18 cellular contexts compared by ENCODE assay signal in the genomic region with DNA sequence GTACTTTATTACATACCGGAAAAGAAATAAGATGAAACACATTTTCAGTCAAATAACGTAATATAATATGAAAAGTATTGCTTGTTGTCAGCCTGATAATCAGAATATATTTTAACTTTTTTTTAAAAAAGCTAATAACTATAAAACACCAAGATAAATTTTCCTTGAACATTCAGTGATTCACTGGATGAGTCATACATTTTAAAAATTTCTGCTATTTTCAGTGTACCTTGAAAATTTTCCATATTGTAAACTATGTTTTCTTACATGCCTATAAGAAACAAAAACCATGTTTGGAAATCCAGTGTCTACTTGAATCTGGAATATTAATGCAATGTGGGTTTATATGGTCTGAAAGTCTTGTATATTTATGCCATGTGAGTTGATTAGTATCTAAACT. TPM values are rescaled to one million over a fixed set of nuclear protein-coding genes. Genes with fewer than 3 reads are reported as not detected.
DNase-seq lines count a peak whose midpoint lies in the region; ATAC-seq and TF ChIP-seq lines count a peak whose summit lies in the region.
"Had no signal": no experiment of that assay in that cellular context is flagged by ENCODE, and none has a peak within 500 bp of the region (broad histone marks: within the 10 kb centered on the region; RNA-seq: fewer than 3 reads in every experiment).

No MANE protein-coding gene starts in this region.

- no peaks in the 10 kb centered on the region for H3K9me2 ChIP-seq in HCT116 (ENCODE audit: insufficient read depth)

- no peak overlapping the region for H3K4me3 ChIP-seq in HCT116 (replicated peaks in 1 of 2; ENCODE audit: low read depth in 1 of 2, low read length in 2 of 2)
- no peak overlapping the region for H3K4me3 ChIP-seq in adipocyte (ENCODE audit: low read length)
- H3K4me3 ChIP-seq in fibroblast of mammary gland (ENCODE audit: control insufficient read depth, low read depth, low read length): no peak overlapping the region
- no peak overlapping the region for H3K4me3 ChIP-seq in aorta (ENCODE audit: low read length in 2 of 2)
- no peak overlapping the region for H3K4me3 ChIP-seq in smooth muscle cell

- H3K36me3 ChIP-seq in HCT116 (ENCODE audit: control insufficient read depth in 1 of 2, insufficient read depth in 2 of 2, low read length in 2 of 2): no peaks in the 10 kb centered on the region
- H3K36me3 ChIP-seq in adipocyte (ENCODE audit: control insufficient read depth, insufficient read depth, low read length, severe bottlenecking): no peaks in the 10 kb centered on the region
- H3K36me3 ChIP-seq in aorta (ENCODE audit: control insufficient read depth in 1 of 2, insufficient read depth in 2 of 2, low read length in 1 of 2): no peaks in the 10 kb centered on the region
- H3K36me3 ChIP-seq in smooth muscle cell (ENCODE audit: low read depth): no peaks in the 10 kb centered on the region

- H3K4me1 ChIP-seq in HCT116 (ENCODE audit: control insufficient read depth in 1 of 2, insufficient read depth in 2 of 2, low read length in 2 of 2) (no peaks in the 10 kb centered on the region), adipocyte (ENCODE audit: control insufficient read depth, insufficient read depth, low read length) (peaks cover 27% of the 10 kb centered on the region), aorta (ENCODE audit: control insufficient read depth in 1 of 2, insufficient read depth in 2 of 2, low read length in 2 of 2) (no peaks in the 10 kb centered on the region), smooth muscle cell (ENCODE audit: low read depth) (peaks cover 6% of the 10 kb centered on the region), foreskin keratinocyte (no peaks in the 10 kb centered on the region)

- POLR2A ChIA-PET in HCT116 (lab: Charles Lee): no interaction called here

- BruUV-seq in HCT116 (replicated peaks; lab: Mats Ljungman, UMichigan): no TSS peak

- no peak overlapping the region for H3K4me2 ChIP-seq in HCT116 (ENCODE audit: low read length)
- no peak overlapping the region for H3K4me2 ChIP-seq in smooth muscle cell

- H3K9ac ChIP-seq in HCT116 (ENCODE audit: low read length) (no peak overlapping the region), adipocyte (ENCODE audit: low read length) (no peak overlapping the region), smooth muscle cell (ENCODE audit: low read depth) (no peak overlapping the region)

- intact Hi-C loops in HCT116 (cut with micrococcal nuclease) (loop anchor here (5.0 to 10.0 kb wide), 2 partner anchors 746 to 1382 kb away; no protein-coding TSS in a partner anchor), aorta (cut with DNase I) (loop anchor here (2.0 to 10.0 kb wide), 3 partner anchors 250 to 748 kb away; no protein-coding TSS in a partner anchor)

- ATAC-seq in HCT116 (no peak), aorta (ENCODE audit: low FRiP score) (no peak), foreskin keratinocyte (no peak)

- CTCF ChIA-PET in HCT116 (lab: Charles Lee): interaction anchor here (2.0 kb wide), 1 partner anchor 10 kb away, joined by 5 read pairs; no protein-coding TSS in a partner anchor

- H4K20me1 ChIP-seq in HCT116 (ENCODE audit: insufficient read depth) (no peaks in the 10 kb centered on the region), smooth muscle cell (ENCODE audit: low read depth) (no peaks in the 10 kb centered on the region)

- no peak for TF ChIP-seq POLR2A in HCT116 (IDR thresholded peaks at IDR 0.05; ENCODE audit: borderline replicate concordance, extremely low read depth, insufficient read depth, insufficient read length)

- H3K9me3 ChIP-seq in HCT116 (ENCODE audit: control insufficient read depth in 1 of 2, insufficient read depth in 1 of 2, low read depth in 1 of 2, low read length in 2 of 2) (no peaks in the 10 kb centered on the region), adipocyte (ENCODE audit: control insufficient read depth, low read length) (no peaks in the 10 kb centered on the region), aorta (ENCODE audit: control insufficient read depth, low read length) (no peaks in the 10 kb centered on the region), smooth muscle cell (replicated peaks; ENCODE audit: low read depth) (no peaks in the 10 kb centered on the region)

- WGBS in aorta, 2 donors: 92 to 93% methylated on average over 2 of the region's 2 CpGs
- 94% methylated on average over 2 of the region's 2 CpGs for WGBS in smooth muscle cell (ENCODE audit: low lambda C conversion rate)

- TF ChIP-seq CTCF in HCT116 (IDR thresholded peaks at IDR 0.05 in 2 of 3, conservative IDR thresholded peaks at IDR 0.05 in 1 of 3; ENCODE audit: borderline replicate concordance in 1 of 3, insufficient read depth in 1 of 3, low read depth in 2 of 3, low read length in 2 of 3) (no peak), fibroblast of mammary gland (conservative IDR thresholded peaks at IDR 0.05; ENCODE audit: control insufficient read depth, insufficient read depth, low read depth, low read length) (no peak), smooth muscle cell (IDR thresholded peaks at IDR 0.05; ENCODE audit: borderline replicate concordance, insufficient read depth, poor library complexity, severe bottlenecking) (no peak), foreskin keratinocyte (conservative IDR thresholded peaks at IDR 0.05) (no peak)

- H3K27ac ChIP-seq in HCT116 (ENCODE audit: low read depth, low read length) (no peak overlapping the region), aorta (ENCODE audit: low read depth in 1 of 2, low read length in 2 of 2) (no peak overlapping the region), smooth muscle cell (ENCODE audit: low read depth) (no peak overlapping the region), foreskin keratinocyte (no peak overlapping the region)
- H3K27ac ChIP-seq: C4-2B had no signal

- H3K27me3 ChIP-seq in HCT116 (ENCODE audit: insufficient read depth, low read length): no peaks in the 10 kb centered on the region
- no peaks in the 10 kb centered on the region for H3K27me3 ChIP-seq in adipocyte (replicated peaks; ENCODE audit: control insufficient read depth, insufficient read depth, low read length)
- H3K27me3 ChIP-seq in aorta (ENCODE audit: control insufficient read depth in 1 of 2, insufficient read depth in 2 of 2, low read length in 1 of 2): no peaks in the 10 kb centered on the region
- no peaks in the 10 kb centered on the region for H3K27me3 ChIP-seq in smooth muscle cell (ENCODE audit: low read depth)
- no peaks in the 10 kb centered on the region for H3K27me3 ChIP-seq in foreskin keratinocyte

- H3F3A ChIP-seq in smooth muscle cell (ENCODE audit: low read depth): no peaks in the 10 kb centered on the region

- TF ChIP-seq RAD21 in HCT116 (IDR thresholded peaks at IDR 0.05; ENCODE audit: low read depth): no peak

- DNase-seq in HCT116 (ENCODE audit: low read depth, low spot score) (no peak), adipocyte (ENCODE audit: low read depth) (peak; percentile 44), fibroblast of mammary gland (ENCODE audit: low read depth) (peak; percentile 24), SKM-1 (lab: John Stamatoyannopoulos, UW; ENCODE audit: unreplicated experiment) (no peak), aorta (no peak), smooth muscle cell (lab: John Stamatoyannopoulos, UW; ENCODE audit: unreplicated experiment) (no peak), foreskin keratinocyte (no peak)
- DNase-seq: AML-193, DND-41, GDM1, Karpas-422, NCI-H1436 treated with DMSO at 0.1 percent for 48 hours, NCI-H2029, NCI-H345, NCI-H524 treated with DMSO at 0.1 percent for 48 hours, RPMI8226, SIG-M5 had no signal

- RAD21 ChIA-PET in HCT116 (lab: Charles Lee; ENCODE audit: low non-redundant PET in 1 of 2, low total read pairs in 2 of 2, uncharacterized antibody in 2 of 2, unreplicated experiment in 2 of 2): no interaction called here

- H3K79me2 ChIP-seq in HCT116 (ENCODE audit: insufficient read depth, low read length): no peaks in the 10 kb centered on the region
- no peaks in the 10 kb centered on the region for H3K79me2 ChIP-seq in smooth muscle cell (ENCODE audit: low read depth)

- H2AFZ ChIP-seq in HCT116 (ENCODE audit: low read depth, low read length, poor library complexity, severe bottlenecking) (peak overlapping the region; percentile 51), smooth muscle cell (ENCODE audit: low read depth) (no peak overlapping the region)

TF ChIP-seq in HCT116, 20 proteins besides CTCF, POLR2A, EP300 and RAD21:
- no peak for TF ChIP-seq EZH2phosphoT487 (IDR thresholded peaks at IDR 0.05; ENCODE audit: borderline replicate concordance)
- TF ChIP-seq FOSL1 (IDR thresholded peaks at IDR 0.05; ENCODE audit: low read depth): no peak
- no peak for TF ChIP-seq EZH2 (IDR thresholded peaks at IDR 0.05)
- no peak for TF ChIP-seq JUND (IDR thresholded peaks at IDR 0.05)
- TF ChIP-seq YY1 (IDR thresholded peaks at IDR 0.05; ENCODE audit: extremely low read depth, insufficient replicate concordance, low read depth, low read length): no peak
- no peak for TF ChIP-seq SIN3A (IDR thresholded peaks at IDR 0.05; ENCODE audit: low read depth)

RNA-seq across cellular contexts. Expression of a gene that starts 36.3 kb away (rescaled TPM):
- total RNA-seq in HCT116 (2021; ENCODE audit: unreplicated experiment): 11.5 TPM
- 8.5 and 12.9 TPM in 2 replicates for polyA plus RNA-seq in HCT116 (2012)
- 10 to 100 TPM; 29.1 to 58.7 TPM for total RNA-seq in aorta
- 10 to 100 TPM; 20.7 to 22.8 TPM for polyA plus RNA-seq in aorta
- total RNA-seq in smooth muscle cell: 18.8 and 33.4 TPM in 2 replicates
- 13.0 and 16.7 TPM in 2 replicates for polyA plus RNA-seq in smooth muscle cell
- total RNA-seq in foreskin keratinocyte: 12.6 and 14.9 TPM in 2 replicates
- polyA plus RNA-seq in foreskin keratinocyte: 3.8 and 5.5 TPM in 2 replicates

Comparison
In these comparisons a context has a peak if more than half of its experiments do, and no peak if none do; other contexts are left out.
1. DNase-seq: peak in adipocyte (single experiment) and fibroblast of mammary gland (single experiment); none in HCT116 (single experiment), SKM-1 (single experiment), aorta (0 of 2), smooth muscle cell (single experiment) and foreskin keratinocyte (0 of 2).